In genomic region chr5:157839157-157839795, GRCh38 we compare ENCODE assay signal across 9 cellular contexts.
"Had no signal": no experiment of that assay in that cellular context is flagged by ENCODE, and none has a peak within 500 bp of the region (broad histone marks: within the 10 kb centered on the region; RNA-seq: fewer than 3 reads in every experiment).

No MANE protein-coding gene starts in this region.

- H3K36me3 ChIP-seq: HAP-1 had no signal

- H3K9ac ChIP-seq: GM23248 had no signal

- H3K27ac ChIP-seq: GM23248 had no signal

- H2AFZ ChIP-seq: GM23248 had no signal

- DNase-seq: GM23248, GOT3, H7, HFFc6, IMR-90, KG1 had no signal

- H3K9me3 ChIP-seq: HAP-1 had no signal

- ATAC-seq: HCT116, K562 had no signal

- FAIRE-seq: K562 had no signal

- H3K4me3 ChIP-seq: GM23248, HAP-1, K562 had no signal
